In the genomic region with DNA sequence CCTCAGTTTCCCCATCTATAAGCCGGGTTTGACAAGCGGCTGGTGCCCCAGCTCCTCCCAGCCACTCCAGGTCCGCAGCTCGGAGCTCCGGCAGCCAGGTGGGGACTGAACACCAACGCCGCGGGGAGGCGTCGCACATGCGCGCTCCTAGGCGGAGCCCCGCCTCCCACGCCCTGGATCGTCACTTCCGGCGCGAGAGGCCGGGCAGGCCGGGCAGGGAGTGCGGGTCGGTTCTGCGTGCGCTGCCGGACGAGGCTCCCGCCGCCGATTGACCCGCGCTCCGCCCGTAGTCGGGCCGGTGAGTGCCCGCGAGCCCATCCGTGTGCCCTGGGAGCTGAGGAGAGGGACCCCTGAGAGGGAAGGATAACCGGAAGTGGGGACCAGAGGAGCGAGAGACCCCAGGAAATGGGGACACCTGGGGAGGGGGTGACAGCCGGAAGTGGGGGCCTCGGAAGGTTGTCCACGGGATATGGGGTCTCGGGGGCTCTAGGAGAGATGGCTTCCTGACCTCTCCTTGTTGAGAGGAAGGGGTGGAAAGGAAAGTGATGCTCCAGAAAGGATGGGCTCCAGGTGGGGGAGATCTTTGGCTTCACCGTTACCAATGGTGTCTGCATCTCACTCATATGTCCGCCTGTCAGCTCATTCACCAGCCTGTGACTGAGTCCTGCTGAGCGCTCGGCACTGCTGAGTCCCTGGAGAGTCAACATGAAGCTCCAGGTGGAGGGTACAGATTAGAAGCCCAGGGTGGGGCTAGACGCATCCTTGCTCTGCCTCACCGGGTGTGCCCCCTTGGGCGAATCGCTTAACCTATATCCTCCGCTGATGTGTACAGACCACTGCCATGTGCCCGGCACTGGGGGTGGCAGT, we compare ENCODE assay signal across 8 cellular contexts. TPM values are rescaled to one million over a fixed set of nuclear protein-coding genes. Genes with fewer than 3 reads are reported as not detected.
DNase-seq lines count a peak whose midpoint lies in the region; ATAC-seq, FAIRE-seq and TF ChIP-seq lines count a peak whose summit lies in the region.

A gene with protein sequence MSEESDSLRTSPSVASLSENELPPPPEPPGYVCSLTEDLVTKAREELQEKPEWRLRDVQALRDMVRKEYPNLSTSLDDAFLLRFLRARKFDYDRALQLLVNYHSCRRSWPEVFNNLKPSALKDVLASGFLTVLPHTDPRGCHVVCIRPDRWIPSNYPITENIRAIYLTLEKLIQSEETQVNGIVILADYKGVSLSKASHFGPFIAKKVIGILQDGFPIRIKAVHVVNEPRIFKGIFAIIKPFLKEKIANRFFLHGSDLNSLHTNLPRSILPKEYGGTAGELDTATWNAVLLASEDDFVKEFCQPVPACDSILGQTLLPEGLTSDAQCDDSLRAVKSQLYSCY (plus strand): TSS at position 181 of the 867 bp plus-strand sequence. CDS start 4,126 bp downstream, outside the sequence.

- peak within 1 kb of the TSS; percentile 90 for H3K4me3 Mint-ChIP-seq in WTC11

- H3K4me3 ChIP-seq in AG04450 (ENCODE audit: low read depth, low read length) (peak within 1 kb of the TSS; percentile 96), bronchial epithelial cell (ENCODE audit: low read depth, low read length) (peak within 1 kb of the TSS; percentile 80), spleen (peak within 1 kb of the TSS; percentile 53 to 80 (median 61))

- DNase-seq in AG04450 (ENCODE audit: low read depth, low spot score): peak; percentile 44
- DNase-seq in NCI-H2196 treated with DMSO at 0.1 percent for 48 hours (lab: John Stamatoyannopoulos, UW; ENCODE audit: unreplicated experiment): peak; percentile 87
- peak; percentile 90 for DNase-seq in WTC11 (ENCODE audit: low spot score)
- DNase-seq in bronchial epithelial cell (ENCODE audit: low read depth): peak; percentile 80
- peak; percentile 90 for DNase-seq in inferior parietal cortex (ENCODE audit: extremely low spot score)
- peak; percentile 98 for DNase-seq in spleen

- peaks cover 14% of the 10 kb centered on the region for H3K4me1 Mint-ChIP-seq in WTC11

- H3K27ac ChIP-seq in AG04450 (ENCODE audit: low read depth, low read length) (peak within 1 kb of the TSS; percentile 61), spleen (peak within 1 kb of the TSS; percentile 85 to 97 (median 93))

- 2 to 6% (median 3%) methylated on average over 36 to 55 of the region's 55 CpGs for WGBS in spleen, 5 donors

- no peaks in the 10 kb centered on the region for H3K27me3 ChIP-seq in AG04450 (ENCODE audit: control insufficient read depth, insufficient read depth, low read length)
- no peaks in the 10 kb centered on the region for H3K27me3 ChIP-seq in bronchial epithelial cell (ENCODE audit: control insufficient read depth, insufficient read depth, low read length)
- no peaks in the 10 kb centered on the region for H3K27me3 ChIP-seq in spleen (replicated peaks in 1 of 7)

- FAIRE-seq in bronchial epithelial cell (lab: Jason Lieb, UNC): no peak

- TF ChIP-seq POLR2A in spleen (IDR thresholded peaks at IDR 0.05): peak in 2 of 3 donors; percentile 95

- H3K27ac Mint-ChIP-seq in WTC11: peak within 1 kb of the TSS; percentile 92

- no peaks in the 10 kb centered on the region for H3K9me3 Mint-ChIP-seq in WTC11

- no peaks in the 10 kb centered on the region for H3K9me3 ChIP-seq in AG04450 (ENCODE audit: control insufficient read depth, insufficient read depth, low read length)
- no peaks in the 10 kb centered on the region for H3K9me3 ChIP-seq in spleen

- CTCF ChIA-PET in AG04450 (lab: Charles Lee) (interaction anchor here (0.5 to 1.9 kb wide), 5 partner anchors 19 to 210 kb away, joined by 3 to 10 read pairs (median 4); a partner anchor contains a TSS), WTC11 (lab: Charles Lee) (interaction anchor here (0.5 to 2.5 kb wide), 9 partner anchors 87 to 258 kb away, joined by 3 to 8 read pairs (median 4); no protein-coding TSS in a partner anchor)

- TF ChIP-seq CTCF in AG04450 (IDR thresholded peaks at IDR 0.05; ENCODE audit: low read depth, low read length) (peak; percentile 36; the same call in 1 of the 2 replicates), WTC11 (IDR thresholded peaks at IDR 0.05) (no peak), bronchial epithelial cell (IDR thresholded peaks at IDR 0.05; ENCODE audit: insufficient read depth, low read length, severe bottlenecking) (peak; percentile 60), spleen (IDR thresholded peaks at IDR 0.05 in 8 of 11, conservative IDR thresholded peaks at IDR 0.05 in 3 of 11) (peak in 10 of 11 experiments; percentile 18 to 68 (median 45))

- no peaks in the 10 kb centered on the region; the same call in 1 of the 2 replicates for H3K36me3 Mint-ChIP-seq in WTC11

- peaks cover 4 to 57% (median 31%) of the 10 kb centered on the region in 6 donors for H3K4me1 ChIP-seq in spleen

- peaks cover 7% of the 10 kb centered on the region for H3K36me3 ChIP-seq in bronchial epithelial cell (ENCODE audit: control insufficient read depth, insufficient read depth, low read length)
- H3K36me3 ChIP-seq in spleen: peaks cover 0 to 16% (median 8%) of the 10 kb centered on the region in 6 donors

- ATAC-seq in GM18907 (IDR thresholded peaks at IDR 0.05; ENCODE audit: unreplicated experiment) (peak; percentile 77), HG03139 (IDR thresholded peaks at IDR 0.05; ENCODE audit: unreplicated experiment) (peak; percentile 91), WTC11 (peak; percentile 96)

- peaks cover 2% of the 10 kb centered on the region for H3K27me3 Mint-ChIP-seq in WTC11 (ENCODE audit: low read depth)

- intact Hi-C loops in spleen (cut with DNase I; ENCODE audit: low total_unique reads): loop anchor here (5.0 kb wide), 1 partner anchor 131 kb away; no protein-coding TSS in a partner anchor

- POLR2A ChIA-PET in AG04450 (lab: Yijun Ruan, JAX) (interaction anchor here (0.5 to 0.6 kb wide), 2 partner anchors 434 to 885 kb away, joined by 3 to 4 read pairs; a partner anchor contains a TSS), WTC11 (lab: Charles Lee) (interaction anchor here (0.6 kb wide), 2 partner anchors 93 to 987 kb away, joined by 5 to 10 read pairs; no protein-coding TSS in a partner anchor)

TF ChIP-seq in WTC11, 78 proteins besides CTCF, POLR2A, EP300 and RAD21 (continues in another document):
- TF ChIP-seq SMAD3 (CRISPR knock-in tag; IDR thresholded peaks at IDR 0.05; ENCODE audit: borderline replicate concordance): peak; percentile 81; the same call in 1 of the 2 replicates
- 0 out of 2 replicates have a peak, but pooled peaks have one; percentile 49 for TF ChIP-seq TCF7 (CRISPR knock-in tag; IDR thresholded peaks at IDR 0.05; ENCODE audit: low read depth)
- TF ChIP-seq, protein P1, sequence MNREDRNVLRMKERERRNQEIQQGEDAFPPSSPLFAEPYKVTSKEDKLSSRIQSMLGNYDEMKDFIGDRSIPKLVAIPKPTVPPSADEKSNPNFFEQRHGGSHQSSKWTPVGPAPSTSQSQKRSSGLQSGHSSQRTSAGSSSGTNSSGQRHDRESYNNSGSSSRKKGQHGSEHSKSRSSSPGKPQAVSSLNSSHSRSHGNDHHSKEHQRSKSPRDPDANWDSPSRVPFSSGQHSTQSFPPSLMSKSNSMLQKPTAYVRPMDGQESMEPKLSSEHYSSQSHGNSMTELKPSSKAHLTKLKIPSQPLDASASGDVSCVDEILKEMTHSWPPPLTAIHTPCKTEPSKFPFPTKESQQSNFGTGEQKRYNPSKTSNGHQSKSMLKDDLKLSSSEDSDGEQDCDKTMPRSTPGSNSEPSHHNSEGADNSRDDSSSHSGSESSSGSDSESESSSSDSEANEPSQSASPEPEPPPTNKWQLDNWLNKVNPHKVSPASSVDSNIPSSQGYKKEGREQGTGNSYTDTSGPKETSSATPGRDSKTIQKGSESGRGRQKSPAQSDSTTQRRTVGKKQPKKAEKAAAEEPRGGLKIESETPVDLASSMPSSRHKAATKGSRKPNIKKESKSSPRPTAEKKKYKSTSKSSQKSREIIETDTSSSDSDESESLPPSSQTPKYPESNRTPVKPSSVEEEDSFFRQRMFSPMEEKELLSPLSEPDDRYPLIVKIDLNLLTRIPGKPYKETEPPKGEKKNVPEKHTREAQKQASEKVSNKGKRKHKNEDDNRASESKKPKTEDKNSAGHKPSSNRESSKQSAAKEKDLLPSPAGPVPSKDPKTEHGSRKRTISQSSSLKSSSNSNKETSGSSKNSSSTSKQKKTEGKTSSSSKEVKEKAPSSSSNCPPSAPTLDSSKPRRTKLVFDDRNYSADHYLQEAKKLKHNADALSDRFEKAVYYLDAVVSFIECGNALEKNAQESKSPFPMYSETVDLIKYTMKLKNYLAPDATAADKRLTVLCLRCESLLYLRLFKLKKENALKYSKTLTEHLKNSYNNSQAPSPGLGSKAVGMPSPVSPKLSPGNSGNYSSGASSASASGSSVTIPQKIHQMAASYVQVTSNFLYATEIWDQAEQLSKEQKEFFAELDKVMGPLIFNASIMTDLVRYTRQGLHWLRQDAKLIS (CRISPR knock-in tag; IDR thresholded peaks at IDR 0.05; ENCODE audit: borderline replicate concordance): no peak
- TF ChIP-seq FOXK1 (CRISPR knock-in tag; IDR thresholded peaks at IDR 0.05): peak; percentile 81
- 0 out of 2 replicates have a peak, but pooled peaks have one; percentile 44 for TF ChIP-seq NR3C1 (CRISPR knock-in tag; conservative IDR thresholded peaks at IDR 0.05; ENCODE audit: low read depth)
- no peak for TF ChIP-seq ZNF416 (CRISPR knock-in tag; IDR thresholded peaks at IDR 0.05)
- peak; percentile 70 for TF ChIP-seq TP53 (CRISPR knock-in tag; IDR thresholded peaks at IDR 0.05)
- peak; percentile 87 for TF ChIP-seq ETV6 (CRISPR knock-in tag; IDR thresholded peaks at IDR 0.05)
- TF ChIP-seq KAT7 (CRISPR knock-in tag; IDR thresholded peaks at IDR 0.05; ENCODE audit: borderline replicate concordance): no peak
- TF ChIP-seq SMAD4 (CRISPR knock-in tag; IDR thresholded peaks at IDR 0.05): no peak
- TF ChIP-seq, protein P2, sequence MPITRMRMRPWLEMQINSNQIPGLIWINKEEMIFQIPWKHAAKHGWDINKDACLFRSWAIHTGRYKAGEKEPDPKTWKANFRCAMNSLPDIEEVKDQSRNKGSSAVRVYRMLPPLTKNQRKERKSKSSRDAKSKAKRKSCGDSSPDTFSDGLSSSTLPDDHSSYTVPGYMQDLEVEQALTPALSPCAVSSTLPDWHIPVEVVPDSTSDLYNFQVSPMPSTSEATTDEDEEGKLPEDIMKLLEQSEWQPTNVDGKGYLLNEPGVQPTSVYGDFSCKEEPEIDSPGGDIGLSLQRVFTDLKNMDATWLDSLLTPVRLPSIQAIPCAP (CRISPR knock-in tag; IDR thresholded peaks at IDR 0.05): peak; percentile 54; the same call in 1 of the 2 replicates
- peak; percentile 29; the same call in 1 of the 2 replicates for TF ChIP-seq ZNF423 (CRISPR knock-in tag; IDR thresholded peaks at IDR 0.05)
- peak; percentile 91 for TF ChIP-seq GABPB1 (CRISPR knock-in tag; IDR thresholded peaks at IDR 0.05)

RNA-seq across cellular contexts. Expression of the gene that starts here (rescaled TPM):
- polyA plus RNA-seq in AG04450 (2011; rRNA removed) (11.2 and 12.6 TPM in 2 replicates), spleen (1 to 10 TPM; 3.5 to 5.9 (median 3.7) TPM)
- 17.5 and 24.0 TPM in 2 replicates for polyA minus RNA-seq in AG04450 (2011; rRNA and poly(A)+ RNA removed)
- total RNA-seq in WTC11 (2021) (10.3 to 16.5 TPM (median 13.7 TPM) in 3 replicates), bronchial epithelial cell (9.0 and 12.5 TPM in 2 replicates), spleen (10 to 100 TPM; 11.1 to 16.3 (median 12.3) TPM)

Comparison
In these comparisons a context has a peak if more than half of its experiments do, and no peak if none do; other contexts are left out.
1. Peak in every context shown above with its lines: DNase-seq, ATAC-seq, H3K4me3 ChIP-seq and H3K27ac ChIP-seq.
2. DNase-seq: peak in every context shown above with its lines; median percentile 98 in spleen; 90 in WTC11; 90 in inferior parietal cortex; 87 in NCI-H2196 treated with DMSO at 0.1 percent for 48 hours; 80 in bronchial epithelial cell; 44 in AG04450.